In genomic region chr5:88141695-88141979, GRCh38 we compare ENCODE assay signal across 8 cellular contexts.
DNase-seq lines count a peak whose midpoint lies in the region; ATAC-seq and TF ChIP-seq lines count a peak whose summit lies in the region.

No MANE protein-coding gene starts in this region.

- H3K27me3 Mint-ChIP-seq in activated CD4-positive, alpha-beta T cell treated with anti-CD3 and anti-CD28 coated beads, Interleukin-2, amount 10 ng/mL, durations not matched to agents 24 days and 14 days = peaks cover 39% of the 10 kb centered on the region
- H3K27me3 Mint-ChIP-seq in activated CD8-positive, alpha-beta memory T cell treated with anti-CD3 and anti-CD28 coated beads, Interleukin-2, amount 10 ng/mL, durations not matched to agents 7 days and 5 days = peaks cover 41% of the 10 kb centered on the region

- H4K20me1 ChIP-seq in DOHH2 (ENCODE audit: control insufficient read depth, insufficient read depth, low read depth, low read length) = no peaks in the 10 kb centered on the region

- H3K9me3 Mint-ChIP-seq in activated CD4-positive, alpha-beta T cell treated with anti-CD3 and anti-CD28 coated beads, Interleukin-2, amount 10 ng/mL, durations not matched to agents 24 days and 14 days = peaks cover 9% of the 10 kb centered on the region
- no peaks in the 10 kb centered on the region for H3K9me3 Mint-ChIP-seq in activated CD8-positive, alpha-beta memory T cell treated with anti-CD3 and anti-CD28 coated beads, Interleukin-2, amount 10 ng/mL, durations not matched to agents 7 days and 5 days (ENCODE audit: low read depth)

- H3K9me3 ChIP-seq in DOHH2 (ENCODE audit: control insufficient read depth, insufficient read depth, low read length) = no peaks in the 10 kb centered on the region; the same call in 1 of the 2 replicates
- H3K9me3 ChIP-seq in Panc1 (ENCODE audit: control insufficient read depth, insufficient read depth, low read depth, low read length) = no peaks in the 10 kb centered on the region

- no peak overlapping the region for H3K27ac ChIP-seq in DOHH2 (ENCODE audit: low read depth, low read length)
- H3K27ac ChIP-seq in Panc1 (ENCODE audit: low read length) = no peak overlapping the region

- peaks cover 20% of the 10 kb centered on the region for H3K4me1 Mint-ChIP-seq in activated CD4-positive, alpha-beta T cell treated with anti-CD3 and anti-CD28 coated beads, Interleukin-2, amount 10 ng/mL, durations not matched to agents 24 days and 14 days
- peaks cover 20% of the 10 kb centered on the region for H3K4me1 Mint-ChIP-seq in activated CD8-positive, alpha-beta memory T cell treated with anti-CD3 and anti-CD28 coated beads, Interleukin-2, amount 10 ng/mL, durations not matched to agents 7 days and 5 days

- intact Hi-C loops in Panc1 (cut with micrococcal nuclease; ENCODE audit: unreplicated experiment) = loop anchor here (1.0 to 10.0 kb wide), 3 partner anchors 126 to 539 kb away; partner anchors contain the start of gene TMEM161B
- intact Hi-C loops in activated CD4-positive, alpha-beta T cell treated with anti-CD3 and anti-CD28 coated beads, Interleukin-2, amount 10 ng/mL, durations not matched to agents 24 days and 14 days (cut with micrococcal nuclease) = loop anchor here (1.0 to 10.0 kb wide), 6 partner anchors 61 to 461 kb away; partner anchors contain the start of gene TMEM161B

- DNase-seq in Panc1 (ENCODE audit: low read depth, low spot score) (no peak), fibroblast of mammary gland (ENCODE audit: low read depth) (no peak), skeletal muscle cell (ENCODE audit: low read depth) (no peak), HEK293T (ENCODE audit: extremely low spot score) (no peak)
- no peak for DNase-seq in activated CD4-positive, alpha-beta T cell treated with anti-CD3 and anti-CD28 coated beads, Interleukin-2, amount 10 ng/mL, durations not matched to agents 24 days and 14 days
- DNase-seq in activated CD8-positive, alpha-beta memory T cell treated with anti-CD3 and anti-CD28 coated beads, Interleukin-2, amount 10 ng/mL, durations not matched to agents 7 days and 5 days = no peak

- in situ Hi-C loops in Panc1 (cut with HindIII; ENCODE audit: low pct_unique_long_range_greater_than_20kb, low sequenced_read_pairs) = no loop called here

- POLR2A ChIA-PET in Panc1 (lab: Charles Lee) (interaction anchor here (0.6 kb wide), 1 partner anchor 123 kb away, joined by 3 read pairs; no protein-coding TSS in a partner anchor), HEK293T (lab: Yijun Ruan, JAX) (interaction anchor here (0.5 to 1.0 kb wide), 5 partner anchors 524 to 539 kb away, joined by 3 to 6 read pairs (median 3); no protein-coding TSS in a partner anchor)

- peaks cover 22% of the 10 kb centered on the region for H3K4me1 ChIP-seq in DOHH2 (ENCODE audit: control insufficient read depth, low read length)
- H3K4me1 ChIP-seq in Panc1 (ENCODE audit: control insufficient read depth, insufficient read depth, low read length) = peaks cover 19% of the 10 kb centered on the region

- no peaks in the 10 kb centered on the region for H3K79me2 ChIP-seq in DOHH2 (ENCODE audit: control insufficient read depth, low read length)

- CTCF ChIA-PET in Panc1 (lab: Charles Lee) = no interaction called here
- CTCF ChIA-PET in HEK293T (lab: Yijun Ruan, JAX) = no interaction called here
- CTCF ChIA-PET in activated CD8-positive, alpha-beta memory T cell treated with anti-CD3 and anti-CD28 coated beads, Interleukin-2, amount 10 ng/mL, durations not matched to agents 7 days and 5 days (lab: Charles Lee) = interaction anchor here (0.8 kb wide), 1 partner anchor 542 kb away, joined by 3 read pairs; no protein-coding TSS in a partner anchor

- H3K4me3 ChIP-seq in DOHH2 (ENCODE audit: low read length) (peak overlapping the region; percentile 72), Panc1 (ENCODE audit: low read depth in 2 of 2, low read length in 2 of 2) (peak overlapping the region; percentile 38 to 49), fibroblast of mammary gland (ENCODE audit: control insufficient read depth, low read depth, low read length) (peak overlapping the region; percentile 27), skeletal muscle cell (ENCODE audit: low read depth, low read length) (peak overlapping the region; percentile 40)

- no peaks in the 10 kb centered on the region for H3K36me3 Mint-ChIP-seq in activated CD4-positive, alpha-beta T cell treated with anti-CD3 and anti-CD28 coated beads, Interleukin-2, amount 10 ng/mL, durations not matched to agents 24 days and 14 days (ENCODE audit: low read depth)
- H3K36me3 Mint-ChIP-seq in activated CD8-positive, alpha-beta memory T cell treated with anti-CD3 and anti-CD28 coated beads, Interleukin-2, amount 10 ng/mL, durations not matched to agents 7 days and 5 days = no peaks in the 10 kb centered on the region

- no peak overlapping the region for H3K27ac Mint-ChIP-seq in activated CD4-positive, alpha-beta T cell treated with anti-CD3 and anti-CD28 coated beads, Interleukin-2, amount 10 ng/mL, durations not matched to agents 24 days and 14 days
- no peak overlapping the region for H3K27ac Mint-ChIP-seq in activated CD8-positive, alpha-beta memory T cell treated with anti-CD3 and anti-CD28 coated beads, Interleukin-2, amount 10 ng/mL, durations not matched to agents 7 days and 5 days

- no peaks in the 10 kb centered on the region for H3K9me2 ChIP-seq in DOHH2 (replicated peaks; ENCODE audit: control insufficient read depth, low read length)

- no TSS peak for BruUV-seq in Panc1 (replicated peaks; lab: Mats Ljungman, UMichigan)

- no peaks in the 10 kb centered on the region for H3F3A ChIP-seq in DOHH2 (ENCODE audit: control insufficient read depth, insufficient read depth)

- TF ChIP-seq CTCF in DOHH2 (IDR thresholded peaks at IDR 0.05; ENCODE audit: low read depth, low read length, poor library complexity, severe bottlenecking) = no peak
- TF ChIP-seq CTCF in Panc1 (IDR thresholded peaks at IDR 0.05) = peak; percentile 60
- no peak for TF ChIP-seq CTCF in fibroblast of mammary gland (conservative IDR thresholded peaks at IDR 0.05; ENCODE audit: control insufficient read depth, insufficient read depth, low read depth, low read length)

- H3K4me2 ChIP-seq in DOHH2 (ENCODE audit: low read length) = peak overlapping the region; percentile 83

- ATAC-seq in Panc1 = no peak
- no peak for ATAC-seq in activated CD8-positive, alpha-beta memory T cell treated with anti-CD3 and anti-CD28 coated beads, Interleukin-2, amount 10 ng/mL, durations not matched to agents 7 days and 5 days
- ATAC-seq in GM21360 (IDR thresholded peaks at IDR 0.05; ENCODE audit: unreplicated experiment) = no peak

- H3K4me3 Mint-ChIP-seq in activated CD4-positive, alpha-beta T cell treated with anti-CD3 and anti-CD28 coated beads, Interleukin-2, amount 10 ng/mL, durations not matched to agents 24 days and 14 days = no peak overlapping the region
- no peak overlapping the region for H3K4me3 Mint-ChIP-seq in activated CD8-positive, alpha-beta memory T cell treated with anti-CD3 and anti-CD28 coated beads, Interleukin-2, amount 10 ng/mL, durations not matched to agents 7 days and 5 days

- H3K36me3 ChIP-seq in DOHH2 (ENCODE audit: control insufficient read depth, low read length) (no peaks in the 10 kb centered on the region), Panc1 (ENCODE audit: control insufficient read depth, insufficient read depth, low read length) (no peaks in the 10 kb centered on the region)

- H3K27me3 ChIP-seq in DOHH2 (ENCODE audit: control insufficient read depth, low read length) (peaks cover 32% of the 10 kb centered on the region), Panc1 (ENCODE audit: control insufficient read depth, insufficient read depth, low read length) (peaks cover 19% of the 10 kb centered on the region)

TF ChIP-seq in HEK293T, 16 proteins besides CTCF, POLR2A, EP300 and RAD21:
- no peak for TF ChIP-seq BHLHE40 (IDR thresholded peaks at IDR 0.05; ENCODE audit: borderline replicate concordance)
- TF ChIP-seq ARNT (IDR thresholded peaks at IDR 0.05) = no peak
- TF ChIP-seq, protein P1, sequence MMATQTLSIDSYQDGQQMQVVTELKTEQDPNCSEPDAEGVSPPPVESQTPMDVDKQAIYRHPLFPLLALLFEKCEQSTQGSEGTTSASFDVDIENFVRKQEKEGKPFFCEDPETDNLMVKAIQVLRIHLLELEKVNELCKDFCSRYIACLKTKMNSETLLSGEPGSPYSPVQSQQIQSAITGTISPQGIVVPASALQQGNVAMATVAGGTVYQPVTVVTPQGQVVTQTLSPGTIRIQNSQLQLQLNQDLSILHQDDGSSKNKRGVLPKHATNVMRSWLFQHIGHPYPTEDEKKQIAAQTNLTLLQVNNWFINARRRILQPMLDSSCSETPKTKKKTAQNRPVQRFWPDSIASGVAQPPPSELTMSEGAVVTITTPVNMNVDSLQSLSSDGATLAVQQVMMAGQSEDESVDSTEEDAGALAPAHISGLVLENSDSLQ (IDR thresholded peaks at IDR 0.05) = no peak
- TF ChIP-seq NFRKB (IDR thresholded peaks at IDR 0.05) = no peak
- no peak for TF ChIP-seq ELF4 (IDR thresholded peaks at IDR 0.05)
- no peak for TF ChIP-seq TARDBP (IDR thresholded peaks at IDR 0.05)
- no peak for TF ChIP-seq FOXA1 (IDR thresholded peaks at IDR 0.05)
